In genomic region chr21:36411301-36411700, GRCh38 we compare ENCODE assay signal across 6 cellular contexts.
"Had no signal": no experiment of that assay in that cellular context is flagged by ENCODE, and none has a peak within 500 bp of the region (broad histone marks: within the 10 kb centered on the region; RNA-seq: fewer than 3 reads in every experiment).

No MANE protein-coding gene starts in this region.

- ATAC-seq: GM23338, K562 had no signal

- H3K4me3 ChIP-seq: GM23338, K562 had no signal

- DNase-seq: H9, HCEC 1CT, IMR-90, KG1 had no signal

- H3K4me2 ChIP-seq: GM23338 had no signal

- H3K27ac Mint-ChIP-seq: GM23338, H9 had no signal

- H3K4me3 Mint-ChIP-seq: GM23338, H9 had no signal

- H3K9me3 Mint-ChIP-seq: GM23338, H9 had no signal

- H2AFZ ChIP-seq: GM23338 had no signal
